In genomic region chr17:66076546-66077190, GRCh38 we compare ENCODE assay signal across 23 cellular contexts.
DNase-seq lines count a peak whose midpoint lies in the region; ATAC-seq and TF ChIP-seq lines count a peak whose summit lies in the region.
"Had no signal": no experiment of that assay in that cellular context is flagged by ENCODE, and none has a peak within 500 bp of the region (broad histone marks: within the 10 kb centered on the region; RNA-seq: fewer than 3 reads in every experiment).

No MANE protein-coding gene starts in this region.

- TF ChIP-seq CTCF in heart left ventricle (IDR thresholded peaks at IDR 0.05) (no peak), left ventricle myocardium inferior (IDR thresholded peaks at IDR 0.05; ENCODE audit: borderline replicate concordance) (no peak)

- DNase-seq in heart left ventricle (peak in 4 of 5 donors; percentile 10 to 60 (median 34)), left ventricle myocardium inferior (no peak), amniotic epithelial cell (ENCODE audit: low read depth) (peak; percentile 11), SIG-M5 (lab: John Stamatoyannopoulos, UW) (no peak), MG63 (no peak)
- DNase-seq in Jurkat, Clone E6-1 (ENCODE audit: low read depth, low spot score): peak; percentile 87
- DNase-seq in naive thymus-derived CD4-positive, alpha-beta T cell: peak in 2 of 9 donors; percentile 4 to 6
- DNase-seq: activated naive CD4-positive, alpha-beta T cell treated with Interleukin-2 at 50 U/mL for 16 hours; activated T-cell treated with anti-CD3 and anti-CD28 coated beads for 4 hours; CD8-positive, alpha-beta memory T cell; gastrocnemius medialis; H9; KG1; NCI-H1417 treated with DMSO at 0.1 percent for 48 hours; NCI-H2227 treated with DMSO at 0.1 percent for 48 hours; NK-92 treated with Interleukin-12 subunit alpha and Interleukin-12 subunit beta, amount 100 ng/mL, for 24 hours; pancreas; stimulated activated CD4-positive, alpha-beta T cell treated with anti-CD3 and anti-CD28 coated beads, Interleukin-2, amount 100 ng/mL, for 48 hours; stomach had no signal

- peaks cover 7 to 31% (median 28%) of the 10 kb centered on the region in 7 donors for H3K4me1 Mint-ChIP-seq in naive thymus-derived CD4-positive, alpha-beta T cell

- H3K27me3 Mint-ChIP-seq in naive thymus-derived CD4-positive, alpha-beta T cell: peaks cover 0 to 5% (median 0%) of the 10 kb centered on the region in 5 donors

- H3K4me1 ChIP-seq in heart left ventricle: peaks cover 0 to 5% (median 0%) of the 10 kb centered on the region in 12 donors
- peaks cover 6% of the 10 kb centered on the region for H3K4me1 ChIP-seq in left ventricle myocardium inferior
- H3K4me1 ChIP-seq in naive thymus-derived CD4-positive, alpha-beta T cell (ENCODE audit: control insufficient read depth in 2 of 2, insufficient read depth in 2 of 2, low read length in 2 of 2): no peaks in the 10 kb centered on the region
- H3K4me1 ChIP-seq: gastrocnemius medialis, pancreas, stomach had no signal

- no peak for TF ChIP-seq POLR2A in heart left ventricle (IDR thresholded peaks at IDR 0.05)

- H3K4me3 ChIP-seq in heart left ventricle (no peak overlapping the region), left ventricle myocardium inferior (no peak overlapping the region), MG63 (no peak overlapping the region)
- peak overlapping the region; percentile 32 for H3K4me3 ChIP-seq in Jurkat, Clone E6-1 (ENCODE audit: low read length)
- H3K4me3 ChIP-seq in naive thymus-derived CD4-positive, alpha-beta T cell (ENCODE audit: low read length): no peak overlapping the region
- H3K4me3 ChIP-seq: coronary artery, gastrocnemius medialis, pancreas, stomach had no signal

- POLR2A ChIA-PET in naive thymus-derived CD4-positive, alpha-beta T cell (lab: Charles Lee): no interaction called here

- H3K4me3 Mint-ChIP-seq in naive thymus-derived CD4-positive, alpha-beta T cell: peak overlapping the region in 9 of 10 donors; percentile 4 to 71 (median 44)
- H3K4me3 Mint-ChIP-seq: CD8-positive, alpha-beta memory T cell; H9; T-helper 1 cell treated with Interleukin-12 subunit alpha and Interleukin-12 subunit beta and Interleukin-4 antibody, amounts not matched to agents 30 μg/mL and 1 μg/mL, for 36 hours had no signal

- 40 to 49% (median 42%) methylated on average over 5 of the region's 5 CpGs for WGBS in heart left ventricle, 4 donors

- H3K9me3 ChIP-seq in heart left ventricle (peaks cover 0 to 21% (median 0%) of the 10 kb centered on the region in 12 donors), left ventricle myocardium inferior (replicated peaks) (peaks cover 8% of the 10 kb centered on the region), MG63 (no peaks in the 10 kb centered on the region)
- H3K9me3 ChIP-seq in naive thymus-derived CD4-positive, alpha-beta T cell (ENCODE audit: control insufficient read depth in 2 of 3, low read length in 3 of 3): no peaks in the 10 kb centered on the region
- H3K9me3 ChIP-seq: gastrocnemius medialis, pancreas, stomach had no signal

- peaks cover 0 to 15% (median 7%) of the 10 kb centered on the region in 11 donors for H3K9me3 Mint-ChIP-seq in naive thymus-derived CD4-positive, alpha-beta T cell

- H3K36me3 Mint-ChIP-seq in naive thymus-derived CD4-positive, alpha-beta T cell: peaks cover 0 to 7% (median 0%) of the 10 kb centered on the region in 5 donors

- CTCF ChIA-PET in naive thymus-derived CD4-positive, alpha-beta T cell (lab: Charles Lee): no interaction called here

- H3K27ac Mint-ChIP-seq in naive thymus-derived CD4-positive, alpha-beta T cell: peak overlapping the region in 2 of 9 donors; percentile 2 to 28
- H3K27ac Mint-ChIP-seq: CD8-positive, alpha-beta memory T cell; T-helper 1 cell treated with Interleukin-12 subunit alpha and Interleukin-12 subunit beta and Interleukin-4 antibody, amounts not matched to agents 30 μg/mL and 1 μg/mL, for 36 hours had no signal

- no peak overlapping the region for H3K27ac ChIP-seq in heart left ventricle
- H3K27ac ChIP-seq in left ventricle myocardium inferior (replicated peaks): no peak overlapping the region
- no peak overlapping the region for H3K27ac ChIP-seq in naive thymus-derived CD4-positive, alpha-beta T cell (ENCODE audit: low read depth, low read length)
- H3K27ac ChIP-seq: coronary artery, gastrocnemius medialis, pancreas, RWPE1, stomach had no signal

- ATAC-seq in heart left ventricle: no peak
- no peak for ATAC-seq in naive thymus-derived CD4-positive, alpha-beta T cell
- ATAC-seq in HG03039 (IDR thresholded peaks at IDR 0.05; ENCODE audit: unreplicated experiment): no peak
- ATAC-seq: gastrocnemius medialis, pancreas had no signal

- no peaks in the 10 kb centered on the region for H3K27me3 ChIP-seq in heart left ventricle
- H3K27me3 ChIP-seq in left ventricle myocardium inferior (ENCODE audit: low read depth): no peaks in the 10 kb centered on the region
- H3K27me3 ChIP-seq in naive thymus-derived CD4-positive, alpha-beta T cell (ENCODE audit: control insufficient read depth in 2 of 2, insufficient read depth in 2 of 2, low read length in 2 of 2): no peaks in the 10 kb centered on the region
- no peaks in the 10 kb centered on the region for H3K27me3 ChIP-seq in MG63
- H3K27me3 ChIP-seq: gastrocnemius medialis, pancreas, stomach had no signal

- H3K36me3 ChIP-seq in heart left ventricle: peaks cover 0 to 9% (median 0%) of the 10 kb centered on the region in 9 donors
- H3K36me3 ChIP-seq in left ventricle myocardium inferior: peaks cover 9% of the 10 kb centered on the region
- no peaks in the 10 kb centered on the region for H3K36me3 ChIP-seq in naive thymus-derived CD4-positive, alpha-beta T cell (ENCODE audit: control insufficient read depth in 2 of 3, insufficient read depth in 3 of 3, low read length in 3 of 3)
- H3K36me3 ChIP-seq in MG63: no peaks in the 10 kb centered on the region
- H3K36me3 ChIP-seq: gastrocnemius medialis, pancreas, stomach had no signal

- intact Hi-C loops in heart left ventricle (cut with DNase I): no loop called here
- intact Hi-C loops in left ventricle myocardium inferior (cut with micrococcal nuclease): no loop called here
- intact Hi-C loops in naive thymus-derived CD4-positive, alpha-beta T cell (cut with micrococcal nuclease): no loop called here

Comparison
In these comparisons a context has a peak if more than half of its experiments do, and no peak if none do; other contexts are left out.
1. DNase-seq: peak in heart left ventricle (4 of 5), Jurkat, Clone E6-1 (single experiment) and amniotic epithelial cell (single experiment); none in left ventricle myocardium inferior (single experiment), SIG-M5 (single experiment) and MG63 (single experiment).